ENCODE assay signal across 9 cellular contexts in the genomic region with DNA sequence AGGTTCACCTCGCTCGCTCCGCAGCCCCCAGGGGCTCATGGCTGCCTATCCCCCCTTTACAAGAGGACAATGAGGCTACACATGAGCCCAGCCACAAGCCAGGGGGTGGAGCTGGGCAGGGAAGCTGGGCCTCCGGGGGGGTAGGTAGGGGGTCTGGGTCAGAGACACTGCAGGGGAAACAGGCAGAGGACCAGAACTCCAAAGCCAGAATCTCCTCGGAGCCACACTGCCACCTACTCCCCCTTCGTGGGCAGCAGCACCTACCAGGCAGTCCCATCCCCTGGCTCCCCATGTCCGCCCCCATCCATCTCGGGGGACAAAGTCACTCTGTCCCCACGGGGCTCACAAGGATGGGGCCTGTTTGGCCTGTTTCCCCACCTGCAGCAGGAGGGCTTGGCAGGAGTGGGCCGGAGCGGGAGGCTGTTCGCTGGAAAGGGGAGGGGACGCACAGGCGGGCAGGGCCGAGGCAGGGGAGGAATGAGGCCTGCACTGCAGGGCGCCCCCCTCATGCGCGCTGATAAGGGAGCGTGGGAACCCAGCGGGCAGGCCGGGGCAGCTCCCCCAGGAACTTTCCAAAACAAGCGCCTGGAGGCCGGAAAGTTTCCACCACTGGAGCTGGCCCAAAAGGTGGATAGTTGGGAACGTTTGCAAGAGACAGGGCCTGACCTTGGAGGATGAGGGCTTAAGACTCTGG. TPM values are rescaled to one million over a fixed set of nuclear protein-coding genes. Genes with fewer than 3 reads are reported as not detected.
DNase-seq lines count a peak whose midpoint lies in the region; ATAC-seq, FAIRE-seq and TF ChIP-seq lines count a peak whose summit lies in the region.
"Had no signal": no experiment of that assay in that cellular context is flagged by ENCODE, and none has a peak within 500 bp of the region (broad histone marks: within the 10 kb centered on the region; RNA-seq: fewer than 3 reads in every experiment).

No MANE protein-coding gene starts in this region.

- DNase-seq in DMS79 treated with DMSO at 0.1 percent for 48 hours (lab: John Stamatoyannopoulos, UW) (peak; percentile 26), DMS79 (lab: John Stamatoyannopoulos, UW) (no peak), MCF 10A (ENCODE audit: unreplicated experiment) (peak; percentile 75), kidney (peak; percentile 90), thyroid gland (no peak), hippocampal formation (lab: John Stamatoyannopoulos, UW) (no peak)
- no peak for DNase-seq in activated T-cell treated with anti-CD3 and anti-CD28 coated beads, Interleukin-2, amount 50 U/mL, for 48 hours

- 29 to 51% methylated on average over 9 to 16 of the region's 24 CpGs for WGBS in thyroid gland, 2 donors

- no peak for TF ChIP-seq POLR2A in thyroid gland (IDR thresholded peaks at IDR 0.05)

- H3K36me3 Mint-ChIP-seq in MCF 10A (ENCODE audit: insufficient read depth, unreplicated experiment): peaks cover 37% of the 10 kb centered on the region

- H3K4me1 ChIP-seq in kidney (ENCODE audit: control insufficient read depth in 1 of 2, insufficient read depth in 1 of 2, low read depth in 1 of 2, low read length in 2 of 2) (peaks cover 3 to 9% of the 10 kb centered on the region in 2 donors), thyroid gland (peaks cover 17 to 22% of the 10 kb centered on the region in 2 donors)

- intact Hi-C loops in MCF 10A (cut with micrococcal nuclease): no loop called here
- intact Hi-C loops in kidney (cut with DNase I): no loop called here
- intact Hi-C loops in thyroid gland (cut with DNase I): no loop called here

- no peak overlapping the region for H3K9ac ChIP-seq in kidney (ENCODE audit: low read length in 2 of 2)

- BruUV-seq in MCF 10A (replicated peaks; lab: Mats Ljungman, UMichigan): no TSS peak

- H3K4me3 ChIP-seq in kidney (ENCODE audit: low read length in 2 of 2) (no peak overlapping the region), thyroid gland (replicated peaks in 1 of 3) (peak overlapping the region in 1 of 3 donors; percentile 54)

- peaks cover 8% of the 10 kb centered on the region for H3K9me3 Mint-ChIP-seq in MCF 10A (ENCODE audit: unreplicated experiment)

- POLR2A ChIA-PET in MCF 10A (lab: Yijun Ruan, JAX): interaction anchor here (0.6 to 2.3 kb wide), 6 partner anchors 12 to 133 kb away, joined by 3 to 8 read pairs (median 4); partner anchors contain the start of genes FKBP8, LSM4, SSBP4 and UBA52

- H3K27ac Mint-ChIP-seq in MCF 10A (ENCODE audit: low read depth, unreplicated experiment): peak overlapping the region; percentile 19

- ATAC-seq in HG03460 (IDR thresholded peaks at IDR 0.05; ENCODE audit: unreplicated experiment): no peak

- H3K27me3 Mint-ChIP-seq in MCF 10A (ENCODE audit: insufficient read depth, unreplicated experiment): no peaks in the 10 kb centered on the region

- H3K9me3 ChIP-seq in kidney (ENCODE audit: control insufficient read depth in 1 of 2, low read length in 2 of 2): no peaks in the 10 kb centered on the region
- no peaks in the 10 kb centered on the region for H3K9me3 ChIP-seq in thyroid gland

- no peaks in the 10 kb centered on the region for H3K27me3 ChIP-seq in thyroid gland

- H3K4me1 Mint-ChIP-seq in MCF 10A (ENCODE audit: insufficient read depth, unreplicated experiment): peaks cover 33% of the 10 kb centered on the region

- TF ChIP-seq CTCF in MCF 10A (IDR thresholded peaks at IDR 0.05; ENCODE audit: unreplicated experiment) (no peak), kidney (IDR thresholded peaks at IDR 0.05; ENCODE audit: borderline replicate concordance, extremely low read depth, insufficient read depth) (no peak), thyroid gland (IDR thresholded peaks at IDR 0.05) (no peak)

- H3K36me3 ChIP-seq in kidney (ENCODE audit: control insufficient read depth in 1 of 2, insufficient read depth in 2 of 2, low read length in 2 of 2) (peaks cover 0 to under 1% of the 10 kb centered on the region in 2 donors), thyroid gland (peaks cover 3 to 5% of the 10 kb centered on the region in 2 donors)

- H3K27ac ChIP-seq in kidney (ENCODE audit: low read depth in 2 of 2, low read length in 2 of 2) (peak overlapping the region; percentile 71 to 83), thyroid gland (peak overlapping the region in 2 of 3 donors; percentile 50 to 63)

- CTCF ChIA-PET in MCF 10A (lab: Yijun Ruan, JAX): interaction anchor here (0.6 to 3.7 kb wide), 4 partner anchors 12 to 431 kb away, joined by 3 to 25 read pairs (median 4); no protein-coding TSS in a partner anchor

- peak overlapping the region; percentile 31 for H3K4me3 Mint-ChIP-seq in MCF 10A (ENCODE audit: unreplicated experiment)

- no peak for FAIRE-seq in kidney (lab: Jason Lieb, UNC)
- FAIRE-seq: A204.1 had no signal

RNA-seq across cellular contexts. Expression of gene ISYNA1, which starts 0.5 kb away (rescaled TPM):
- total RNA-seq in MCF 10A (2022) (6.8 and 7.7 TPM in 2 replicates), kidney (68.6 TPM), thyroid gland (10 to 100 TPM; 12.7 to 24.2 (median 22.9) TPM)
- 101 TPM for polyA plus RNA-seq in kidney (ENCODE audit: insufficient read depth, low read depth, low replicate concordance)

RNA-seq across cellular contexts. Expression of gene SSBP4, which starts 19.3 kb away (rescaled TPM):
- total RNA-seq in MCF 10A (2022) (22.3 and 26.3 TPM in 2 replicates), kidney (64.9 TPM), thyroid gland (10 to 100 TPM; 40.5 to 75.6 (median 56.1) TPM)
- polyA plus RNA-seq in kidney (ENCODE audit: insufficient read depth, low read depth, low replicate concordance): 74.9 TPM

RNA-seq across cellular contexts. Expression of gene LRRC25, which starts 41.1 kb away (rescaled TPM):
- not detected in 2 replicates for total RNA-seq in MCF 10A (2022)
- 13.1 TPM for total RNA-seq in kidney
- 2.7 TPM for polyA plus RNA-seq in kidney (ENCODE audit: insufficient read depth, low read depth, low replicate concordance)
- total RNA-seq in thyroid gland: 1 to 10 TPM; 1.1 to 7.1 (median 2.2) TPM

RNA-seq across cellular contexts. Expression of gene GDF15, which starts 52.5 kb away (rescaled TPM):
- total RNA-seq in MCF 10A (2022) (193 and 288 TPM in 2 replicates), kidney (51.2 TPM), thyroid gland (1 to 10 TPM in 3 of 4 donors, not detected in 1; 3.7 to 9.9 (median 5.1) TPM)
- 154 TPM for polyA plus RNA-seq in kidney (ENCODE audit: insufficient read depth, low read depth, low replicate concordance)

Comparison
In these comparisons a context has a peak if more than half of its experiments do, and no peak if none do; other contexts are left out.
1. DNase-seq: peak in DMS79 treated with DMSO at 0.1 percent for 48 hours (single experiment), MCF 10A (single experiment) and kidney (single experiment); none in DMS79 (single experiment), thyroid gland (0 of 2), hippocampal formation (0 of 2) and activated T-cell treated with anti-CD3 and anti-CD28 coated beads, Interleukin-2, amount 50 U/mL, for 48 hours (0 of 2).